In genomic region chr15:74302821-74303359, GRCh38 we compare ENCODE assay signal across 1 cellular context.
TF ChIP-seq lines count a peak whose summit lies in the region.

No MANE protein-coding gene starts in this region.

TF ChIP-seq in HepG2, 621 proteins besides CTCF, POLR2A, EP300 and RAD21 (continued from another document):
- no peak for TF ChIP-seq NFAT5 (CRISPR knock-in tag; IDR thresholded peaks at IDR 0.05)
- TF ChIP-seq, protein P1, sequence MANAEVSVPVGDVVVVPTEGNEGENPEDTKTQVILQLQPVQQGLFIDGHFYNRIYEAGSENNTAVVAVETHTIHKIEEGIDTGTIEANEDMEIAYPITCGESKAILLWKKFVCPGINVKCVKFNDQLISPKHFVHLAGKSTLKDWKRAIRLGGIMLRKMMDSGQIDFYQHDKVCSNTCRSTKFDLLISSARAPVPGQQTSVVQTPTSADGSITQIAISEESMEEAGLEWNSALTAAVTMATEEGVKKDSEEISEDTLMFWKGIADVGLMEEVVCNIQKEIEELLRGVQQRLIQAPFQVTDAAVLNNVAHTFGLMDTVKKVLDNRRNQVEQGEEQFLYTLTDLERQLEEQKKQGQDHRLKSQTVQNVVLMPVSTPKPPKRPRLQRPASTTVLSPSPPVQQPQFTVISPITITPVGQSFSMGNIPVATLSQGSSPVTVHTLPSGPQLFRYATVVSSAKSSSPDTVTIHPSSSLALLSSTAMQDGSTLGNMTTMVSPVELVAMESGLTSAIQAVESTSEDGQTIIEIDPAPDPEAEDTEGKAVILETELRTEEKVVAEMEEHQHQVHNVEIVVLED (CRISPR knock-in tag; IDR thresholded peaks at IDR 0.05; ENCODE audit: borderline replicate concordance): no peak
- TF ChIP-seq KAT8 (CRISPR knock-in tag; IDR thresholded peaks at IDR 0.05): no peak
- no peak for TF ChIP-seq ZBTB7A (CRISPR knock-in tag; IDR thresholded peaks at IDR 0.05)
- no peak for TF ChIP-seq SIN3B (IDR thresholded peaks at IDR 0.05; ENCODE audit: low read length)
- no peak for TF ChIP-seq RBM22 (optimal IDR thresholded peaks at IDR 0.05; ENCODE audit: low read length)
- 0 out of 2 replicates have a peak, but pooled peaks have one; percentile 14 for TF ChIP-seq ZFX (CRISPR knock-in tag; IDR thresholded peaks at IDR 0.05; ENCODE audit: low read depth)
- TF ChIP-seq ZNF749 (CRISPR knock-in tag; IDR thresholded peaks at IDR 0.05; ENCODE audit: borderline replicate concordance): no peak
- TF ChIP-seq ZNF543 (CRISPR knock-in tag; IDR thresholded peaks at IDR 0.05): no peak
- 0 out of 2 replicates have a peak, but pooled peaks have one; percentile 22 for TF ChIP-seq ZNF691 (CRISPR knock-in tag; IDR thresholded peaks at IDR 0.05; ENCODE audit: borderline replicate concordance, low read depth)
- peak; percentile 50 for TF ChIP-seq STAG1 (CRISPR knock-in tag; IDR thresholded peaks at IDR 0.05)
- no peak for TF ChIP-seq PHF20 (CRISPR knock-in tag; IDR thresholded peaks at IDR 0.05)
- TF ChIP-seq SNAPC4 (CRISPR knock-in tag; IDR thresholded peaks at IDR 0.05): no peak
- TF ChIP-seq ZNF205 (CRISPR knock-in tag; IDR thresholded peaks at IDR 0.05): no peak
- TF ChIP-seq NCOA2 (CRISPR knock-in tag; IDR thresholded peaks at IDR 0.05): no peak
- TF ChIP-seq ZNF292 (CRISPR knock-in tag; IDR thresholded peaks at IDR 0.05; ENCODE audit: borderline replicate concordance, low read depth): no peak
- TF ChIP-seq SOX13 (IDR thresholded peaks at IDR 0.05): no peak
- TF ChIP-seq SOX13 (CRISPR knock-in tag; conservative IDR thresholded peaks at IDR 0.05 in 1 of 2, IDR thresholded peaks at IDR 0.05 in 1 of 2): no peak
- no peak for TF ChIP-seq CENPT (CRISPR knock-in tag; IDR thresholded peaks at IDR 0.05; ENCODE audit: low read depth)
- TF ChIP-seq BRD4 (CRISPR knock-in tag; IDR thresholded peaks at IDR 0.05): no peak
- no peak for TF ChIP-seq ZNF550 (CRISPR knock-in tag; IDR thresholded peaks at IDR 0.05; ENCODE audit: borderline replicate concordance)
- no peak for TF ChIP-seq ZNF260 (CRISPR knock-in tag; IDR thresholded peaks at IDR 0.05; ENCODE audit: borderline replicate concordance, low read depth)
- no peak for TF ChIP-seq ZZZ3 (CRISPR knock-in tag; IDR thresholded peaks at IDR 0.05; ENCODE audit: borderline replicate concordance)
- TF ChIP-seq ZNF580 (CRISPR knock-in tag; IDR thresholded peaks at IDR 0.05; ENCODE audit: borderline replicate concordance, low read depth): no peak
- no peak for TF ChIP-seq TBL1XR1 (IDR thresholded peaks at IDR 0.05; ENCODE audit: borderline replicate concordance, low read length, partially characterized antibody)
- no peak for TF ChIP-seq SAFB2 (CRISPR knock-in tag; IDR thresholded peaks at IDR 0.05; ENCODE audit: borderline replicate concordance, low read depth)
- TF ChIP-seq ZNF263 (CRISPR knock-in tag; IDR thresholded peaks at IDR 0.05): peak; percentile 97
- TF ChIP-seq MAZ (IDR thresholded peaks at IDR 0.05; ENCODE audit: borderline replicate concordance, low read depth, low read length): no peak
- TF ChIP-seq MAZ (CRISPR knock-in tag; IDR thresholded peaks at IDR 0.05; ENCODE audit: low read depth): no peak
- TF ChIP-seq ZNF430 (CRISPR knock-in tag; IDR thresholded peaks at IDR 0.05): no peak
- TF ChIP-seq NR2F1 (CRISPR knock-in tag; IDR thresholded peaks at IDR 0.05): peak in 1 of 2 experiments; percentile 63; a peak in 2 of 4 replicates
- no peak for TF ChIP-seq ZNF770 (CRISPR knock-in tag; IDR thresholded peaks at IDR 0.05)
- TF ChIP-seq GRHL1 (CRISPR knock-in tag; conservative IDR thresholded peaks at IDR 0.05): no peak
- TF ChIP-seq MAF1 (CRISPR knock-in tag; IDR thresholded peaks at IDR 0.05; ENCODE audit: borderline replicate concordance): no peak
- TF ChIP-seq ZNF564 (CRISPR knock-in tag; IDR thresholded peaks at IDR 0.05): no peak
- peak; percentile 58 for TF ChIP-seq RARA (CRISPR knock-in tag; IDR thresholded peaks at IDR 0.05)
- TF ChIP-seq NPAS2 (CRISPR knock-in tag; IDR thresholded peaks at IDR 0.05; ENCODE audit: borderline replicate concordance): no peak
- TF ChIP-seq NR2F6 (IDR thresholded peaks at IDR 0.05): peak; percentile 56; the same call in 1 of the 2 replicates
- peak; percentile 46; the same call in 1 of the 2 replicates for TF ChIP-seq NR2F6 (CRISPR knock-in tag; IDR thresholded peaks at IDR 0.05)
- no peak for TF ChIP-seq ZNF788 (CRISPR knock-in tag; IDR thresholded peaks at IDR 0.05; ENCODE audit: borderline replicate concordance)
- TF ChIP-seq, protein P2, sequence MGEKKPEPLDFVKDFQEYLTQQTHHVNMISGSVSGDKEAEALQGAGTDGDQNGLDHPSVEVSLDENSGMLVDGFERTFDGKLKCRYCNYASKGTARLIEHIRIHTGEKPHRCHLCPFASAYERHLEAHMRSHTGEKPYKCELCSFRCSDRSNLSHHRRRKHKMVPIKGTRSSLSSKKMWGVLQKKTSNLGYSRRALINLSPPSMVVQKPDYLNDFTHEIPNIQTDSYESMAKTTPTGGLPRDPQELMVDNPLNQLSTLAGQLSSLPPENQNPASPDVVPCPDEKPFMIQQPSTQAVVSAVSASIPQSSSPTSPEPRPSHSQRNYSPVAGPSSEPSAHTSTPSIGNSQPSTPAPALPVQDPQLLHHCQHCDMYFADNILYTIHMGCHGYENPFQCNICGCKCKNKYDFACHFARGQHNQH (CRISPR knock-in tag; IDR thresholded peaks at IDR 0.05): no peak
- TF ChIP-seq ZMAT5 (CRISPR knock-in tag; IDR thresholded peaks at IDR 0.05; ENCODE audit: borderline replicate concordance, low read depth): no peak
- TF ChIP-seq, protein P3, sequence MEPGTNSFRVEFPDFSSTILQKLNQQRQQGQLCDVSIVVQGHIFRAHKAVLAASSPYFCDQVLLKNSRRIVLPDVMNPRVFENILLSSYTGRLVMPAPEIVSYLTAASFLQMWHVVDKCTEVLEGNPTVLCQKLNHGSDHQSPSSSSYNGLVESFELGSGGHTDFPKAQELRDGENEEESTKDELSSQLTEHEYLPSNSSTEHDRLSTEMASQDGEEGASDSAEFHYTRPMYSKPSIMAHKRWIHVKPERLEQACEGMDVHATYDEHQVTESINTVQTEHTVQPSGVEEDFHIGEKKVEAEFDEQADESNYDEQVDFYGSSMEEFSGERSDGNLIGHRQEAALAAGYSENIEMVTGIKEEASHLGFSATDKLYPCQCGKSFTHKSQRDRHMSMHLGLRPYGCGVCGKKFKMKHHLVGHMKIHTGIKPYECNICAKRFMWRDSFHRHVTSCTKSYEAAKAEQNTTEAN (CRISPR knock-in tag; conservative IDR thresholded peaks at IDR 0.05): no peak
